In the genomic region with DNA sequence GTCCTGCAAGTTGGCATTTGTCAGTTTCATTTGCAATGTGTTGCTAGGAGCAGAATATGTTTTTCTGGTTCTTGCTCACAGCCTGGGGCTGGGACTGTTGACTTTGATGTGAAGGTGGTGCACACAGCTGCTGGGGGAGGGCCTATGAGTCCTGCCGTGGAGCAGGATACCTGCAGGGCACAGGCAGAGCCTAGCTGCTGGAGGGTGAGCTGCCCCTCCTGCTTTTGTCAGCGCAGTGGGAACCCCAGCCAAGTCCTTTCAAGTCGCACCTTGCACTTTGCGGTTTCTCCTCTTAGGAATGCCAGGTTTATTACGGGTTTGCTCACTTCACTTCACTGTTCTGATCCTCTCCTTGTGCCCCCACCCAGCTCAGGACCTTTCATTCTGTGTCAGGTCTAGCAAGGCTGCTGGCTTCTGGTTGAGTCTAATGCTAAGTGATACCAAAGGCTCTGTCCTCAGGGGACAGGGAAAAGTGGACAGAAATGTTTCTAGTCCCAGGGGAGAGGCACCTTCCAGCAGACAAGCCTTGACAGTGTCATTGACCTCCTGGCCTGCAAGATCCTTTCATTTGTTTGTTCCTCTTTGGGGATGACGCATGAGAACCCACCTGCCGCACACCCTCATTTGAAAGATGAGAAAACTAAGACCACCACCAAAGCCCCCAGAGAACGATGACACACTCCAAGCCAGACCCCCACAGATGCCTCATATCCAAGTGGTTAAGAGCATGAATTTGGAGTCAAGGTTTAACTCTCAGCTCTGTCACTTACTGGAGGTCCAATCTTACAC, we compare ENCODE assay signal across 14 cellular contexts. TPM values are rescaled to one million over a fixed set of nuclear protein-coding genes. Genes with fewer than 3 reads are reported as not detected.
A peak's percentile ranks its signal among the peaks of the same experiment; 100 is the strongest.
DNase-seq lines count a peak whose midpoint lies in the region; FAIRE-seq and TF ChIP-seq lines count a peak whose summit lies in the region.
"Had no signal": no experiment of that assay in that cellular context is flagged by ENCODE, and none has a peak within 500 bp of the region (broad histone marks: within the 10 kb centered on the region; RNA-seq: fewer than 3 reads in every experiment).

No MANE protein-coding gene starts in this region.

- H3K79me2 ChIP-seq in keratinocyte (ENCODE audit: control insufficient read depth, insufficient read depth, low read length): no peaks in the 10 kb centered on the region

- peaks cover 25% of the 10 kb centered on the region for H3K4me1 ChIP-seq in BLaER1
- peaks cover 21% of the 10 kb centered on the region for H3K4me1 ChIP-seq in HUES48 (ENCODE audit: control insufficient read depth, insufficient read depth, low read length)
- H3K4me1 ChIP-seq in Peyer's patch: peaks cover 0 to 3% (median 0%) of the 10 kb centered on the region in 4 donors
- H3K4me1 ChIP-seq in keratinocyte (ENCODE audit: control insufficient read depth, extremely low read depth, insufficient read depth, low read length): peaks cover 24% of the 10 kb centered on the region

- no peaks in the 10 kb centered on the region for H3K9me1 ChIP-seq in keratinocyte (ENCODE audit: control insufficient read depth, extremely low read depth, insufficient read depth, low read length)

- no peak overlapping the region for H2AFZ ChIP-seq in keratinocyte (ENCODE audit: control insufficient read depth, low read length)

- H3K27me3 ChIP-seq in BLaER1 (peaks cover 26% of the 10 kb centered on the region), HUES48 (ENCODE audit: control insufficient read depth, insufficient read depth, low read length) (peaks cover 8% of the 10 kb centered on the region; the same call in 1 of the 2 replicates), Peyer's patch (no peaks in the 10 kb centered on the region), keratinocyte (ENCODE audit: control insufficient read depth, extremely low read depth, insufficient read depth, low read length) (peaks cover 14% of the 10 kb centered on the region), brain microvascular endothelial cell (replicated peaks) (peaks cover 19% of the 10 kb centered on the region)

- peak; percentile 95 for FAIRE-seq in keratinocyte (lab: Jason Lieb, UNC)

- in situ Hi-C loops in brain microvascular endothelial cell (cut with HindIII; ENCODE audit: low pct_ligation_motif_present, low sequenced_read_pairs): loop anchor here (25.0 kb wide), 1 partner anchor 240 kb away; no protein-coding TSS in a partner anchor

- H3K9me3 ChIP-seq in BLaER1 (no peaks in the 10 kb centered on the region), HUES48 (ENCODE audit: control insufficient read depth, insufficient read depth, low read length) (no peaks in the 10 kb centered on the region), Peyer's patch (no peaks in the 10 kb centered on the region), keratinocyte (ENCODE audit: control insufficient read depth, low read depth, low read length) (no peaks in the 10 kb centered on the region)

- H3K9ac ChIP-seq in BLaER1 (no peak overlapping the region), HUES48 (ENCODE audit: low read depth, low read length) (no peak overlapping the region), keratinocyte (ENCODE audit: control insufficient read depth, extremely low read depth, insufficient read depth, low read length) (no peak overlapping the region)

- H3K27ac ChIP-seq in BLaER1: no peak overlapping the region
- peak overlapping the region; percentile 24 for H3K27ac ChIP-seq in HUES48 (ENCODE audit: low read depth, low read length)
- no peak overlapping the region for H3K27ac ChIP-seq in Peyer's patch
- no peak overlapping the region for H3K27ac ChIP-seq in keratinocyte (ENCODE audit: control insufficient read depth, insufficient read depth, low read length)
- H3K27ac ChIP-seq in brain microvascular endothelial cell: no peak overlapping the region

- H3K4me2 ChIP-seq in BLaER1: peak overlapping the region; percentile 32; the same call in 1 of the 2 replicates
- peak overlapping the region; percentile 77 for H3K4me2 ChIP-seq in keratinocyte (ENCODE audit: control insufficient read depth, extremely low read depth, insufficient read depth, low read depth, low read length)

- dilution Hi-C loops in keratinocyte (cut with MboI; ENCODE audit: extremely low pct_ligation_motif_present, low sequenced_read_pairs): loop anchor here (25.0 kb wide), 1 partner anchor 240 kb away; no protein-coding TSS in a partner anchor

- H3K4me3 ChIP-seq in BLaER1 (no peak overlapping the region), HUES48 (ENCODE audit: low read depth, low read length) (no peak overlapping the region), Peyer's patch (no peak overlapping the region), keratinocyte (ENCODE audit: control insufficient read depth in 2 of 3, extremely low read depth in 1 of 3, insufficient read depth in 2 of 3, low read depth in 1 of 3, low read length in 3 of 3) (no peak overlapping the region), brain microvascular endothelial cell (ENCODE audit: low read depth, low read length) (no peak overlapping the region)

- no peak for TF ChIP-seq POLR2A in Peyer's patch (IDR thresholded peaks at IDR 0.05)

- H3K36me3 ChIP-seq in BLaER1 (no peaks in the 10 kb centered on the region), HUES48 (ENCODE audit: control insufficient read depth, insufficient read depth, low read length) (no peaks in the 10 kb centered on the region), Peyer's patch (no peaks in the 10 kb centered on the region), keratinocyte (ENCODE audit: control insufficient read depth in 2 of 2, extremely low read depth in 1 of 2, insufficient read depth in 2 of 2, low read length in 2 of 2) (no peaks in the 10 kb centered on the region), brain microvascular endothelial cell (replicated peaks) (no peaks in the 10 kb centered on the region)

- no peak for TF ChIP-seq CTCF in Peyer's patch (IDR thresholded peaks at IDR 0.05)
- no peak for TF ChIP-seq CTCF in keratinocyte (optimal IDR thresholded peaks at IDR 0.05 in 1 of 3, IDR thresholded peaks at IDR 0.05 in 1 of 3, conservative IDR thresholded peaks at IDR 0.05 in 1 of 3; ENCODE audit: extremely low read depth in 1 of 3, insufficient read depth in 2 of 3, low read length in 3 of 3)
- no peak for TF ChIP-seq CTCF in brain microvascular endothelial cell (IDR thresholded peaks at IDR 0.05; ENCODE audit: low read depth, low read length, missing control alignments)

- intact Hi-C loops in posterior cingulate gyrus (cut with DNase I): no loop called here

- DNase-seq in Peyer's patch (peak in 2 of 3 donors; percentile 51 to 54), keratinocyte (ENCODE audit: low read depth, low spot score) (peak; percentile 88), posterior cingulate gyrus (no peak), NCI-H1694 (lab: John Stamatoyannopoulos, UW) (no peak), GDM1 (lab: John Stamatoyannopoulos, UW) (no peak), brain microvascular endothelial cell (no peak)
- DNase-seq: activated B cell treated with CpG ODN at 0.5 μM for 24 hours; caudate nucleus; left cardiac atrium; stimulated activated naive CD8-positive, alpha-beta T cell treated with anti-CD3 and anti-CD28 coated beads, Interleukin-15, Interleukin-2, amounts not matched to agents 100 U/mL and 50 U/mL, for 24 hours had no signal

- H4K20me1 ChIP-seq in BLaER1 (no peaks in the 10 kb centered on the region), keratinocyte (ENCODE audit: control insufficient read depth, extremely low read depth, insufficient read depth, low read length) (peaks cover 4% of the 10 kb centered on the region)

RNA-seq across cellular contexts. Expression of a gene that starts 2.7 kb away (rescaled TPM):
- not detected for total RNA-seq in Peyer's patch
- polyA plus RNA-seq in keratinocyte: not detected in 3 replicates
- not detected for polyA plus RNA-seq in keratinocyte (2011; ENCODE audit: low read depth)
- not detected in 2 replicates for polyA plus RNA-seq in keratinocyte (2011; cell fraction: cytosol; rRNA removed)
- not detected in 2 replicates for polyA plus RNA-seq in keratinocyte (2011; cell fraction: nucleus; rRNA removed)
- not detected in 2 replicates for polyA plus RNA-seq in keratinocyte (2012; ENCODE audit: low replicate concordance)
- polyA minus RNA-seq in keratinocyte: not detected in 3 replicates
- polyA minus RNA-seq in keratinocyte (2011; cell fraction: cytosol; rRNA and poly(A)+ RNA removed): not detected
- polyA minus RNA-seq in keratinocyte (2011; cell fraction: nucleus; rRNA and poly(A)+ RNA removed): not detected in 2 replicates
- total RNA-seq: activated B cell treated with CpG ODN at 0.5 μM for 24 hours; activated T-helper 2 cell treated with anti-CD3 and anti-CD28 coated beads, Interferon-gamma antibody, Interleukin-2, Interleukin-4, amounts not matched to agents 10 μg/mL and 5 μg/mL and 100 μg/mL, durations not matched to agents 14 hours and 24 hours and 36 hours; H4; left cardiac atrium had no signal

RNA-seq across cellular contexts. Expression of a gene that starts 24.2 kb away (rescaled TPM):
- 10 to 100 TPM; 21.5 to 38.9 (median 33.3) TPM for total RNA-seq in Peyer's patch
- polyA plus RNA-seq in keratinocyte: 18.7 to 57.4 TPM (median 32.4 TPM) in 3 replicates
- polyA plus RNA-seq in keratinocyte (2011; ENCODE audit: low read depth): 19.2 TPM
- 37.3 and 49.4 TPM in 2 replicates for polyA plus RNA-seq in keratinocyte (2011; cell fraction: cytosol; rRNA removed)
- polyA plus RNA-seq in keratinocyte (2011; cell fraction: nucleus; rRNA removed): 89.4 and 97.6 TPM in 2 replicates
- polyA plus RNA-seq in keratinocyte (2012; ENCODE audit: low replicate concordance): 29.6 and 35.0 TPM in 2 replicates
- polyA minus RNA-seq in keratinocyte: 12.9 to 42.4 TPM (median 21.6 TPM) in 3 replicates
- 13.6 TPM for polyA minus RNA-seq in keratinocyte (2011; cell fraction: cytosol; rRNA and poly(A)+ RNA removed)
- polyA minus RNA-seq in keratinocyte (2011; cell fraction: nucleus; rRNA and poly(A)+ RNA removed): 23.8 and 42.4 TPM in 2 replicates

Comparison
In these comparisons a context has a peak if more than half of its experiments do, and no peak if none do; other contexts are left out.
1. DNase-seq: peak in Peyer's patch (2 of 3) and keratinocyte (single experiment); none in posterior cingulate gyrus (0 of 10), NCI-H1694 (single experiment), GDM1 (single experiment) and brain microvascular endothelial cell (single experiment).